ENCODE assay signal across 9 cellular contexts in genomic region chr19:46954502-46955004, GRCh38.
DNase-seq lines count a peak whose midpoint lies in the region; ATAC-seq, FAIRE-seq and TF ChIP-seq lines count a peak whose summit lies in the region.
"Had no signal": no experiment of that assay in that cellular context is flagged by ENCODE, and none has a peak within 500 bp of the region (broad histone marks: within the 10 kb centered on the region; RNA-seq: fewer than 3 reads in every experiment).

No MANE protein-coding gene starts in this region.

- H3K4me3 Mint-ChIP-seq in dendritic cell treated with granulocyte-macrophage colony-stimulating factor and Interleukin-4, amounts not matched to agents 40 ng/mL and 50 ng/mL, for 4 days, result peak overlapping the region; percentile 55

- H4K8ac ChIP-seq in mesenchymal stem cell (ENCODE audit: low read length), result no peak overlapping the region

- FAIRE-seq in HTR-8/SVneo (lab: Jason Lieb, UNC), result no peak

- TF ChIP-seq EP300 in gastroesophageal sphincter (IDR thresholded peaks at IDR 0.05), result no peak

- no peak overlapping the region for H2BK5ac ChIP-seq in mesenchymal stem cell (ENCODE audit: low read depth, low read length, poor library complexity, severe bottlenecking)

- peaks cover 28% of the 10 kb centered on the region for H3K4me1 Mint-ChIP-seq in dendritic cell treated with granulocyte-macrophage colony-stimulating factor and Interleukin-4, amounts not matched to agents 40 ng/mL and 50 ng/mL, for 4 days (ENCODE audit: low read depth)

- no peak overlapping the region for H2AK5ac ChIP-seq in mesenchymal stem cell (ENCODE audit: low read length, severe bottlenecking)

- H2BK15ac ChIP-seq in mesenchymal stem cell (ENCODE audit: low read depth, poor library complexity, severe bottlenecking), result no peak overlapping the region

- H2AFZ ChIP-seq in mesenchymal stem cell (ENCODE audit: low read depth, low read length), result no peak overlapping the region

- H3K36me3 ChIP-seq in gastroesophageal sphincter (peaks cover 0 to 4% of the 10 kb centered on the region in 2 donors), mesenchymal stem cell (ENCODE audit: control insufficient read depth in 1 of 2, insufficient read depth in 2 of 2, low read depth in 1 of 2, low read length in 2 of 2) (peaks cover 12 to 19% of the 10 kb centered on the region in 2 experiments)

- H3K27me3 ChIP-seq in gastroesophageal sphincter, result no peaks in the 10 kb centered on the region
- no peaks in the 10 kb centered on the region for H3K27me3 ChIP-seq in mesenchymal stem cell (ENCODE audit: control insufficient read depth in 1 of 2, insufficient read depth in 1 of 2, low read length in 2 of 2)

- H3K27me3 Mint-ChIP-seq in dendritic cell treated with granulocyte-macrophage colony-stimulating factor and Interleukin-4, amounts not matched to agents 40 ng/mL and 50 ng/mL, for 4 days, result no peaks in the 10 kb centered on the region

- no peak overlapping the region for H3K23ac ChIP-seq in mesenchymal stem cell (ENCODE audit: low read length in 2 of 2)

- DNase-seq in NB4 (ENCODE audit: low read depth) (no peak), mesenchymal stem cell (no peak), HTR-8/SVneo (ENCODE audit: insufficient read length, low spot score) (no peak)
- DNase-seq: left cardiac atrium had no signal

- no peak overlapping the region for H3K14ac ChIP-seq in mesenchymal stem cell (ENCODE audit: low read length in 2 of 2)

- 83 to 88% methylated on average over 6 to 7 of the region's 7 CpGs for WGBS in gastroesophageal sphincter (ENCODE audit: low coverage in 1 of 2), 2 donors
- WGBS in mesenchymal stem cell, result 71% methylated on average over 7 of the region's 7 CpGs

- no peak overlapping the region for H3K9ac ChIP-seq in mesenchymal stem cell (ENCODE audit: low read length)

- peak overlapping the region in 19 of 21 experiments; percentile 1 to 95 (median 65) for H3K27ac ChIP-seq in skin epidermis
- peak overlapping the region in 1 of 4 donors; percentile 4 for H3K27ac ChIP-seq in gastroesophageal sphincter
- H3K27ac ChIP-seq in mesenchymal stem cell (ENCODE audit: low read length, poor library complexity, severe bottlenecking), result no peak overlapping the region

- TF ChIP-seq CTCF in NB4 (IDR thresholded peaks at IDR 0.05; ENCODE audit: low read depth, low read length) (no peak), gastroesophageal sphincter (IDR thresholded peaks at IDR 0.05) (no peak)

- peak overlapping the region in 1 of 2 experiments; percentile 44 for H3K18ac ChIP-seq in mesenchymal stem cell (ENCODE audit: low read depth in 1 of 2, low read length in 2 of 2)

- H3K4me3 ChIP-seq in NB4 (ENCODE audit: low read depth, low read length) (peak overlapping the region; percentile 69), skin epidermis (peak overlapping the region in 1 of 7 experiments; percentile 8), gastroesophageal sphincter (no peak overlapping the region), mesenchymal stem cell (ENCODE audit: insufficient read depth in 1 of 2, low read depth in 1 of 2, low read length in 2 of 2) (no peak overlapping the region)

- H3K4me1 ChIP-seq in gastroesophageal sphincter, result peaks cover 4 to 68% (median 20%) of the 10 kb centered on the region in 3 donors
- H3K4me1 ChIP-seq in mesenchymal stem cell (ENCODE audit: control insufficient read depth, insufficient read depth, low read depth, low read length), result peaks cover 15% of the 10 kb centered on the region

- H3K36me3 Mint-ChIP-seq in dendritic cell treated with granulocyte-macrophage colony-stimulating factor and Interleukin-4, amounts not matched to agents 40 ng/mL and 50 ng/mL, for 4 days (ENCODE audit: low read depth), result peaks cover 20% of the 10 kb centered on the region

- H4K91ac ChIP-seq in mesenchymal stem cell (ENCODE audit: low read length), result no peak overlapping the region

- no peaks in the 10 kb centered on the region for H3K9me3 ChIP-seq in gastroesophageal sphincter
- no peaks in the 10 kb centered on the region for H3K9me3 ChIP-seq in mesenchymal stem cell (ENCODE audit: control insufficient read depth, low read length)

- no peak overlapping the region for H3K4me2 ChIP-seq in mesenchymal stem cell (ENCODE audit: low read length, poor library complexity, severe bottlenecking)

- intact Hi-C loops in dendritic cell treated with granulocyte-macrophage colony-stimulating factor and Interleukin-4, amounts not matched to agents 40 ng/mL and 50 ng/mL, for 4 days (cut with micrococcal nuclease), result no loop called here

- no peak overlapping the region for H2BK120ac ChIP-seq in mesenchymal stem cell (ENCODE audit: low read depth, low read length)

- H3K79me1 ChIP-seq in mesenchymal stem cell (replicated peaks; ENCODE audit: low read length, poor library complexity, severe bottlenecking), result peaks cover 17% of the 10 kb centered on the region

- TF ChIP-seq POLR2A in NB4 (IDR thresholded peaks at IDR 0.05; ENCODE audit: extremely low read depth, insufficient read length) (no peak), gastroesophageal sphincter (IDR thresholded peaks at IDR 0.05) (no peak)

- peak overlapping the region in 1 of 2 experiments; percentile 11 for H2BK12ac ChIP-seq in mesenchymal stem cell (ENCODE audit: low read length in 2 of 2)

- peak; percentile 52 for ATAC-seq in GM19395 (IDR thresholded peaks at IDR 0.05; ENCODE audit: unreplicated experiment)
- no peak for ATAC-seq in gastroesophageal sphincter
- ATAC-seq in GM18861 (IDR thresholded peaks at IDR 0.05; ENCODE audit: unreplicated experiment), result no peak

- no peaks in the 10 kb centered on the region for H3K9me3 Mint-ChIP-seq in dendritic cell treated with granulocyte-macrophage colony-stimulating factor and Interleukin-4, amounts not matched to agents 40 ng/mL and 50 ng/mL, for 4 days

- peak overlapping the region in 1 of 2 experiments; percentile 65 for H3K4ac ChIP-seq in mesenchymal stem cell (ENCODE audit: low read depth in 1 of 2, low read length in 2 of 2)

- peak overlapping the region; percentile 89 for H3K27ac Mint-ChIP-seq in dendritic cell treated with granulocyte-macrophage colony-stimulating factor and Interleukin-4, amounts not matched to agents 40 ng/mL and 50 ng/mL, for 4 days
